In genomic region chr10:14114791-14115190, GRCh38 we compare ENCODE assay signal across 24 cellular contexts.
"Had no signal": no experiment of that assay in that cellular context is flagged by ENCODE, and none has a peak within 500 bp of the region (broad histone marks: within the 10 kb centered on the region; RNA-seq: fewer than 3 reads in every experiment).

No MANE protein-coding gene starts in this region.

- H3K4me1 ChIP-seq: colonic mucosa, esophagus muscularis mucosa, esophagus squamous epithelium, foreskin keratinocyte, gastrocnemius medialis, gastroesophageal sphincter, heart left ventricle, heart right ventricle had no signal

- ATAC-seq: effector memory CD8-positive, alpha-beta T cell; esophagus mucosa; foreskin keratinocyte; gastrocnemius medialis; gastroesophageal sphincter; heart left ventricle; heart right ventricle had no signal

- DNase-seq: colonic mucosa; cortex of kidney; dermis blood vessel endothelial cell; dorsolateral prefrontal cortex; effector CD4-positive, alpha-beta T cell; effector CD8-positive, alpha-beta T cell; effector memory CD4-positive, alpha-beta T cell; effector memory CD8-positive, alpha-beta T cell; endodermal cell; erythroblast; esophagus squamous epithelium; foreskin fibroblast; foreskin keratinocyte; foreskin melanocyte; gastrocnemius medialis; glutamatergic neuron; head of caudate nucleus; heart left ventricle; heart right ventricle had no signal

- H3K4me3 ChIP-seq: colonic mucosa, coronary artery, dorsolateral prefrontal cortex, esophagus muscularis mucosa, esophagus squamous epithelium, gastrocnemius medialis, gastroesophageal sphincter, heart left ventricle, heart right ventricle had no signal

- H3K36me3 ChIP-seq: colonic mucosa, esophagus muscularis mucosa, esophagus squamous epithelium, gastrocnemius medialis, gastroesophageal sphincter, heart left ventricle, heart right ventricle had no signal

- H3K9me3 ChIP-seq: colonic mucosa, esophagus muscularis mucosa, esophagus squamous epithelium, gastrocnemius medialis, gastroesophageal sphincter, heart left ventricle, heart right ventricle had no signal

- H3K27ac ChIP-seq: colonic mucosa, coronary artery, dorsolateral prefrontal cortex, epithelial cell of prostate, esophagus muscularis mucosa, esophagus squamous epithelium, foreskin keratinocyte, gastrocnemius medialis, gastroesophageal sphincter, heart left ventricle, heart right ventricle had no signal

- H3K27me3 ChIP-seq: colonic mucosa, dorsolateral prefrontal cortex, esophagus muscularis mucosa, gastrocnemius medialis, gastroesophageal sphincter, heart left ventricle had no signal
